In the genomic region with DNA sequence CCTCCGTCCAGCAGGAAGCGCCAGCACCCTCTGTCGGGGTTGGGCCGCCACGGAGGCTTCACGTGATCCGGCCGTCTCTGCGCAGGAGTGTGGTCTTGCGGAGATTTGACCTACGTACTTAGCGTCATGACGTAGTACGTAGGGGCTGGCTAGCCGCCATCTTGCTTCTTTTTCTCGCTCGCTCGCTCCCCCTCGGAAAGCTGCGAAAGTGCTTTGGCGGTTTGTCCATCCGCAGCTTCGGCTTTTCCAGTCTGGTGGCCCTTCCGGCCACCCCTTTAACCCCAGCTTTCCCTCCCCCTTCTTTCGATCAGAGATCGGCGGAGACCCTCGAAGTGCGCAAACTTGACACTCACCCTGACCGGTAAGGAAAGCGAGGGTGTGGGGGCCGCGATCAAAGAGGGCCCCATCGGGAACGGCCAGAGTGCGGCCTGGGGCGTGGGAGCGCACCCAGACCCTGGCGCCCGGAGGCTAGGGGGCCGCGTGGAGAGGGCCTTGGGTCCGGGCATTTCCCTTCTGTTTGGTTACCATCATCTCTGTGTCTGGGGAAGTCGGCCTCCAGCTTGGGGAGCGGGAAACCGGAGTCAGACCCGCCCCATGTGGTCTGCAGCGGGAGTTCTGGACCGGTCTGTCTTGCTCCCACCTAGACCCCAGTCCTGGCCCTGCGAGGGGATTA, we compare ENCODE assay signal across 1 cellular context.
TF ChIP-seq lines count a peak whose summit lies in the region.

A gene (plus strand): TSS at position 156 of the 673 bp plus-strand sequence. CDS start 26,559 bp downstream, outside the sequence.

TF ChIP-seq in GM12878, 131 proteins besides CTCF, POLR2A, EP300 and RAD21 (continued from another document and continues in another):
- TF ChIP-seq, protein P1, sequence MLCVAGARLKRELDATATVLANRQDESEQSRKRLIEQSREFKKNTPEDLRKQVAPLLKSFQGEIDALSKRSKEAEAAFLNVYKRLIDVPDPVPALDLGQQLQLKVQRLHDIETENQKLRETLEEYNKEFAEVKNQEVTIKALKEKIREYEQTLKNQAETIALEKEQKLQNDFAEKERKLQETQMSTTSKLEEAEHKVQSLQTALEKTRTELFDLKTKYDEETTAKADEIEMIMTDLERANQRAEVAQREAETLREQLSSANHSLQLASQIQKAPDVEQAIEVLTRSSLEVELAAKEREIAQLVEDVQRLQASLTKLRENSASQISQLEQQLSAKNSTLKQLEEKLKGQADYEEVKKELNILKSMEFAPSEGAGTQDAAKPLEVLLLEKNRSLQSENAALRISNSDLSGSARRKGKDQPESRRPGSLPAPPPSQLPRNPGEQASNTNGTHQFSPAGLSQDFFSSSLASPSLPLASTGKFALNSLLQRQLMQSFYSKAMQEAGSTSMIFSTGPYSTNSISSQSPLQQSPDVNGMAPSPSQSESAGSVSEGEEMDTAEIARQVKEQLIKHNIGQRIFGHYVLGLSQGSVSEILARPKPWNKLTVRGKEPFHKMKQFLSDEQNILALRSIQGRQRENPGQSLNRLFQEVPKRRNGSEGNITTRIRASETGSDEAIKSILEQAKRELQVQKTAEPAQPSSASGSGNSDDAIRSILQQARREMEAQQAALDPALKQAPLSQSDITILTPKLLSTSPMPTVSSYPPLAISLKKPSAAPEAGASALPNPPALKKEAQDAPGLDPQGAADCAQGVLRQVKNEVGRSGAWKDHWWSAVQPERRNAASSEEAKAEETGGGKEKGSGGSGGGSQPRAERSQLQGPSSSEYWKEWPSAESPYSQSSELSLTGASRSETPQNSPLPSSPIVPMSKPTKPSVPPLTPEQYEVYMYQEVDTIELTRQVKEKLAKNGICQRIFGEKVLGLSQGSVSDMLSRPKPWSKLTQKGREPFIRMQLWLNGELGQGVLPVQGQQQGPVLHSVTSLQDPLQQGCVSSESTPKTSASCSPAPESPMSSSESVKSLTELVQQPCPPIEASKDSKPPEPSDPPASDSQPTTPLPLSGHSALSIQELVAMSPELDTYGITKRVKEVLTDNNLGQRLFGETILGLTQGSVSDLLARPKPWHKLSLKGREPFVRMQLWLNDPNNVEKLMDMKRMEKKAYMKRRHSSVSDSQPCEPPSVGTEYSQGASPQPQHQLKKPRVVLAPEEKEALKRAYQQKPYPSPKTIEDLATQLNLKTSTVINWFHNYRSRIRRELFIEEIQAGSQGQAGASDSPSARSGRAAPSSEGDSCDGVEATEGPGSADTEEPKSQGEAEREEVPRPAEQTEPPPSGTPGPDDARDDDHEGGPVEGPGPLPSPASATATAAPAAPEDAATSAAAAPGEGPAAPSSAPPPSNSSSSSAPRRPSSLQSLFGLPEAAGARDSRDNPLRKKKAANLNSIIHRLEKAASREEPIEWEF (IDR thresholded peaks at IDR 0.05; ENCODE audit: insufficient replicate concordance, low read depth, low read length): no peak
- TF ChIP-seq TCF7 (IDR thresholded peaks at IDR 0.05; ENCODE audit: borderline replicate concordance): 0 out of 2 replicates have a peak, but pooled peaks have one; percentile 33
- TF ChIP-seq, protein P2, sequence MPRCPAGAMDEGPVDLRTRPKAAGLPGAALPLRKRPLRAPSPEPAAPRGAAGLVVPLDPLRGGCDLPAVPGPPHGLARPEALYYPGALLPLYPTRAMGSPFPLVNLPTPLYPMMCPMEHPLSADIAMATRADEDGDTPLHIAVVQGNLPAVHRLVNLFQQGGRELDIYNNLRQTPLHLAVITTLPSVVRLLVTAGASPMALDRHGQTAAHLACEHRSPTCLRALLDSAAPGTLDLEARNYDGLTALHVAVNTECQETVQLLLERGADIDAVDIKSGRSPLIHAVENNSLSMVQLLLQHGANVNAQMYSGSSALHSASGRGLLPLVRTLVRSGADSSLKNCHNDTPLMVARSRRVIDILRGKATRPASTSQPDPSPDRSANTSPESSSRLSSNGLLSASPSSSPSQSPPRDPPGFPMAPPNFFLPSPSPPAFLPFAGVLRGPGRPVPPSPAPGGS (IDR thresholded peaks at IDR 0.05; ENCODE audit: borderline replicate concordance, insufficient read depth, low read depth, low read length, poor library complexity, severe bottlenecking): peak; percentile 17
- TF ChIP-seq, protein P3, sequence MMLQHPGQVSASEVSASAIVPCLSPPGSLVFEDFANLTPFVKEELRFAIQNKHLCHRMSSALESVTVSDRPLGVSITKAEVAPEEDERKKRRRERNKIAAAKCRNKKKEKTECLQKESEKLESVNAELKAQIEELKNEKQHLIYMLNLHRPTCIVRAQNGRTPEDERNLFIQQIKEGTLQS (IDR thresholded peaks at IDR 0.05; ENCODE audit: borderline replicate concordance, extremely low read depth, low read depth, low read length): peak; percentile 95
- TF ChIP-seq RUNX3 (IDR thresholded peaks at IDR 0.05; ENCODE audit: low read length): peak; percentile 76
- TF ChIP-seq ETV6 (conservative IDR thresholded peaks at IDR 0.05 in 1 of 2, IDR thresholded peaks at IDR 0.05 in 1 of 2; ENCODE audit: borderline replicate concordance in 1 of 2, low read depth in 1 of 2): no peak; a peak in 1 of 4 replicates
- TF ChIP-seq RBBP5 (conservative IDR thresholded peaks at IDR 0.05): no peak
- TF ChIP-seq HCFC1 (IDR thresholded peaks at IDR 0.05; ENCODE audit: low read length): peak; percentile 54
- peak; percentile 91 for TF ChIP-seq CREM (IDR thresholded peaks at IDR 0.05; ENCODE audit: low read depth)
- TF ChIP-seq MYC (IDR thresholded peaks at IDR 0.05; ENCODE audit: insufficient read depth, insufficient read length, insufficient replicate concordance, low read length, severe bottlenecking): peak; percentile 6
- TF ChIP-seq RFX5 (IDR thresholded peaks at IDR 0.05; ENCODE audit: low read depth, low read length): no peak
- TF ChIP-seq NR2C2 (IDR thresholded peaks at IDR 0.05; ENCODE audit: borderline replicate concordance, control insufficient read depth, insufficient read length, low read depth): no peak
- TF ChIP-seq CBX5 (IDR thresholded peaks at IDR 0.05; ENCODE audit: low read depth): 0 out of 2 replicates have a peak, but pooled peaks have one; percentile 53
- no peak; the same call in 1 of the 2 replicates for TF ChIP-seq STAT1 (conservative IDR thresholded peaks at IDR 0.05)
- TF ChIP-seq SMAD1 (IDR thresholded peaks at IDR 0.05; ENCODE audit: low read depth, partially characterized antibody): no peak
- peak; percentile 21 for TF ChIP-seq SIX5 (IDR thresholded peaks at IDR 0.05; ENCODE audit: low read depth, low read length, severe bottlenecking)
- TF ChIP-seq CBX3 (IDR thresholded peaks at IDR 0.05; ENCODE audit: borderline replicate concordance, low read depth): no peak
- TF ChIP-seq ZZZ3 (IDR thresholded peaks at IDR 0.05; ENCODE audit: control insufficient read depth, insufficient read length, low read depth): no peak
- TF ChIP-seq HDAC2 (IDR thresholded peaks at IDR 0.05): no peak
- TF ChIP-seq WRNIP1 (IDR thresholded peaks at IDR 0.05; ENCODE audit: borderline replicate concordance, low read depth, low read length): no peak
- no peak for TF ChIP-seq NFXL1 (IDR thresholded peaks at IDR 0.05; ENCODE audit: borderline replicate concordance)
- TF ChIP-seq, protein P4, sequence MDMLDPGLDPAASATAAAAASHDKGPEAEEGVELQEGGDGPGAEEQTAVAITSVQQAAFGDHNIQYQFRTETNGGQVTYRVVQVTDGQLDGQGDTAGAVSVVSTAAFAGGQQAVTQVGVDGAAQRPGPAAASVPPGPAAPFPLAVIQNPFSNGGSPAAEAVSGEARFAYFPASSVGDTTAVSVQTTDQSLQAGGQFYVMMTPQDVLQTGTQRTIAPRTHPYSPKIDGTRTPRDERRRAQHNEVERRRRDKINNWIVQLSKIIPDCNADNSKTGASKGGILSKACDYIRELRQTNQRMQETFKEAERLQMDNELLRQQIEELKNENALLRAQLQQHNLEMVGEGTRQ (IDR thresholded peaks at IDR 0.05; ENCODE audit: borderline replicate concordance, low read depth, low read length): peak; percentile 96
- no peak for TF ChIP-seq JUND (IDR thresholded peaks at IDR 0.05; ENCODE audit: low read depth, low read length)
- no peak for TF ChIP-seq ZNF24 (IDR thresholded peaks at IDR 0.05)
- no peak for TF ChIP-seq SREBF2 (IDR thresholded peaks at IDR 0.05; ENCODE audit: low read length)
- TF ChIP-seq ZNF384 (IDR thresholded peaks at IDR 0.05; ENCODE audit: borderline replicate concordance, low read depth, low read length): no peak; the same call in 1 of the 2 replicates
- TF ChIP-seq RB1 (IDR thresholded peaks at IDR 0.05; ENCODE audit: borderline replicate concordance): 0 out of 2 replicates have a peak, but pooled peaks have one; percentile 86
- TF ChIP-seq, protein P5, sequence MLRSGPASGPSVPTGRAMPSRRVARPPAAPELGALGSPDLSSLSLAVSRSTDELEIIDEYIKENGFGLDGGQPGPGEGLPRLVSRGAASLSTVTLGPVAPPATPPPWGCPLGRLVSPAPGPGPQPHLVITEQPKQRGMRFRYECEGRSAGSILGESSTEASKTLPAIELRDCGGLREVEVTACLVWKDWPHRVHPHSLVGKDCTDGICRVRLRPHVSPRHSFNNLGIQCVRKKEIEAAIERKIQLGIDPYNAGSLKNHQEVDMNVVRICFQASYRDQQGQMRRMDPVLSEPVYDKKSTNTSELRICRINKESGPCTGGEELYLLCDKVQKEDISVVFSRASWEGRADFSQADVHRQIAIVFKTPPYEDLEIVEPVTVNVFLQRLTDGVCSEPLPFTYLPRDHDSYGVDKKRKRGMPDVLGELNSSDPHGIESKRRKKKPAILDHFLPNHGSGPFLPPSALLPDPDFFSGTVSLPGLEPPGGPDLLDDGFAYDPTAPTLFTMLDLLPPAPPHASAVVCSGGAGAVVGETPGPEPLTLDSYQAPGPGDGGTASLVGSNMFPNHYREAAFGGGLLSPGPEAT (IDR thresholded peaks at IDR 0.05; ENCODE audit: low read depth): peak; percentile 42; the same call in 1 of the 2 replicates
- TF ChIP-seq, protein P6, sequence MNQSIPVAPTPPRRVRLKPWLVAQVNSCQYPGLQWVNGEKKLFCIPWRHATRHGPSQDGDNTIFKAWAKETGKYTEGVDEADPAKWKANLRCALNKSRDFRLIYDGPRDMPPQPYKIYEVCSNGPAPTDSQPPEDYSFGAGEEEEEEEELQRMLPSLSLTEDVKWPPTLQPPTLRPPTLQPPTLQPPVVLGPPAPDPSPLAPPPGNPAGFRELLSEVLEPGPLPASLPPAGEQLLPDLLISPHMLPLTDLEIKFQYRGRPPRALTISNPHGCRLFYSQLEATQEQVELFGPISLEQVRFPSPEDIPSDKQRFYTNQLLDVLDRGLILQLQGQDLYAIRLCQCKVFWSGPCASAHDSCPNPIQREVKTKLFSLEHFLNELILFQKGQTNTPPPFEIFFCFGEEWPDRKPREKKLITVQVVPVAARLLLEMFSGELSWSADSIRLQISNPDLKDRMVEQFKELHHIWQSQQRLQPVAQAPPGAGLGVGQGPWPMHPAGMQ (IDR thresholded peaks at IDR 0.05; ENCODE audit: borderline replicate concordance): no peak
- TF ChIP-seq NRF1 (conservative IDR thresholded peaks at IDR 0.05; ENCODE audit: low read depth, low read length): peak; percentile 76
- no peak for TF ChIP-seq CHD4 (IDR thresholded peaks at IDR 0.05)
- TF ChIP-seq ZNF207 (IDR thresholded peaks at IDR 0.05; ENCODE audit: borderline replicate concordance): no peak
- TF ChIP-seq, protein P7, sequence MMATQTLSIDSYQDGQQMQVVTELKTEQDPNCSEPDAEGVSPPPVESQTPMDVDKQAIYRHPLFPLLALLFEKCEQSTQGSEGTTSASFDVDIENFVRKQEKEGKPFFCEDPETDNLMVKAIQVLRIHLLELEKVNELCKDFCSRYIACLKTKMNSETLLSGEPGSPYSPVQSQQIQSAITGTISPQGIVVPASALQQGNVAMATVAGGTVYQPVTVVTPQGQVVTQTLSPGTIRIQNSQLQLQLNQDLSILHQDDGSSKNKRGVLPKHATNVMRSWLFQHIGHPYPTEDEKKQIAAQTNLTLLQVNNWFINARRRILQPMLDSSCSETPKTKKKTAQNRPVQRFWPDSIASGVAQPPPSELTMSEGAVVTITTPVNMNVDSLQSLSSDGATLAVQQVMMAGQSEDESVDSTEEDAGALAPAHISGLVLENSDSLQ (IDR thresholded peaks at IDR 0.05): peak; percentile 43; the same call in 1 of the 2 replicates
- no peak for TF ChIP-seq JUNB (IDR thresholded peaks at IDR 0.05)
- peak; percentile 89 for TF ChIP-seq RELA (IDR thresholded peaks at IDR 0.05; ENCODE audit: borderline replicate concordance, partially characterized antibody)
- TF ChIP-seq ESRRA (IDR thresholded peaks at IDR 0.05; ENCODE audit: low read length): no peak
- TF ChIP-seq BACH1 (IDR thresholded peaks at IDR 0.05; ENCODE audit: borderline replicate concordance): 0 out of 2 replicates have a peak, but pooled peaks have one; percentile 9
- peak; percentile 57; the same call in 1 of the 2 replicates for TF ChIP-seq NBN (IDR thresholded peaks at IDR 0.05)
- TF ChIP-seq, protein P8, sequence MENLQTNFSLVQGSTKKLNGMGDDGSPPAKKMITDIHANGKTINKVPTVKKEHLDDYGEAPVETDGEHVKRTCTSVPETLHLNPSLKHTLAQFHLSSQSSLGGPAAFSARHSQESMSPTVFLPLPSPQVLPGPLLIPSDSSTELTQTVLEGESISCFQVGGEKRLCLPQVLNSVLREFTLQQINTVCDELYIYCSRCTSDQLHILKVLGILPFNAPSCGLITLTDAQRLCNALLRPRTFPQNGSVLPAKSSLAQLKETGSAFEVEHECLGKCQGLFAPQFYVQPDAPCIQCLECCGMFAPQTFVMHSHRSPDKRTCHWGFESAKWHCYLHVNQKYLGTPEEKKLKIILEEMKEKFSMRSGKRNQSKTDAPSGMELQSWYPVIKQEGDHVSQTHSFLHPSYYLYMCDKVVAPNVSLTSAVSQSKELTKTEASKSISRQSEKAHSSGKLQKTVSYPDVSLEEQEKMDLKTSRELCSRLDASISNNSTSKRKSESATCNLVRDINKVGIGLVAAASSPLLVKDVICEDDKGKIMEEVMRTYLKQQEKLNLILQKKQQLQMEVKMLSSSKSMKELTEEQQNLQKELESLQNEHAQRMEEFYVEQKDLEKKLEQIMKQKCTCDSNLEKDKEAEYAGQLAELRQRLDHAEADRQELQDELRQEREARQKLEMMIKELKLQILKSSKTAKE (IDR thresholded peaks at IDR 0.05; ENCODE audit: low read depth, poor library complexity, severe bottlenecking): no peak
- TF ChIP-seq HDGF (IDR thresholded peaks at IDR 0.05): no peak
- peak; percentile 66 for TF ChIP-seq IKZF1 (conservative IDR thresholded peaks at IDR 0.05)
- TF ChIP-seq CHD1 (IDR thresholded peaks at IDR 0.05; ENCODE audit: low read depth, low read length): peak; percentile 60; the same call in 1 of the 2 replicates
- TF ChIP-seq, protein P9, sequence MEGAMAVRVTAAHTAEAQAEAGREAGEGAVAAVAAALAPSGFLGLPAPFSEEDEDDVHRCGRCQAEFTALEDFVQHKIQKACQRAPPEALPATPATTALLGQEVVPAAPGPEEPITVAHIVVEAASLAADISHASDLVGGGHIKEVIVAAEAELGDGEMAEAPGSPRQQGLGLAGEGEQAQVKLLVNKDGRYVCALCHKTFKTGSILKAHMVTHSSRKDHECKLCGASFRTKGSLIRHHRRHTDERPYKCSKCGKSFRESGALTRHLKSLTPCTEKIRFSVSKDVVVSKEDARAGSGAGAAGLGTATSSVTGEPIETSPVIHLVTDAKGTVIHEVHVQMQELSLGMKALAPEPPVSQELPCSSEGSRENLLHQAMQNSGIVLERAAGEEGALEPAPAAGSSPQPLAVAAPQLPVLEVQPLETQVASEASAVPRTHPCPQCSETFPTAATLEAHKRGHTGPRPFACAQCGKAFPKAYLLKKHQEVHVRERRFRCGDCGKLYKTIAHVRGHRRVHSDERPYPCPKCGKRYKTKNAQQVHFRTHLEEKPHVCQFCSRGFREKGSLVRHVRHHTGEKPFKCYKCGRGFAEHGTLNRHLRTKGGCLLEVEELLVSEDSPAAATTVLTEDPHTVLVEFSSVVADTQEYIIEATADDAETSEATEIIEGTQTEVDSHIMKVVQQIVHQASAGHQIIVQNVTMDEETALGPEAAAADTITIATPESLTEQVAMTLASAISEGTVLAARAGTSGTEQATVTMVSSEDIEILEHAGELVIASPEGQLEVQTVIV (IDR thresholded peaks at IDR 0.05; ENCODE audit: borderline replicate concordance, partially characterized antibody): no peak
- TF ChIP-seq PML (IDR thresholded peaks at IDR 0.05; ENCODE audit: low read length): peak; percentile 49; the same call in 1 of the 2 replicates
